ENCODE assay signal across 1 cellular context in the genomic region with DNA sequence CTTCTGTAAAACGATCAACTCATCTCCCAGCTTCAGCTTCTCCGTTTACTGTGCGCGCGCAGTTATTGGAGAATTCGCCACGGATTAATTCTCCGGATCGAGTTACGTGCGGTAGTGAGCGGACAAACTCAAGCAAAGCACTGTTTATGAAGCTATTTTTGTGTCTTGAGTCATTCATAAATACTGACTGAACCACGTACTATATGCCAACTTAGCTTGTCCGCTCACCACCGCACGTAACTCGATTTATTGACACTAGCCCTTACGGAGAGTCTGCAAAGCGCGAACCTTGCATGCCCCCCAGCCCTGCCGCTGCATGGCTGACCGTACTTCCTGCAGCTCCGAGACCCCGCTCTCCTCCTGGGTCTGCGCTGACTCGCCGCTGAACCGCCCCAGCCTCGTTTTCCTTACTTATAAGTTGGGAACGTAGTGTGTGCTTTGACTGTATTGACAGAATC.
TF ChIP-seq lines count a peak whose summit lies in the region.

No MANE protein-coding gene starts in this region.

TF ChIP-seq in GM23338, 12 proteins besides CTCF, POLR2A, EP300 and RAD21 (continued from another document):
- TF ChIP-seq, protein P1, sequence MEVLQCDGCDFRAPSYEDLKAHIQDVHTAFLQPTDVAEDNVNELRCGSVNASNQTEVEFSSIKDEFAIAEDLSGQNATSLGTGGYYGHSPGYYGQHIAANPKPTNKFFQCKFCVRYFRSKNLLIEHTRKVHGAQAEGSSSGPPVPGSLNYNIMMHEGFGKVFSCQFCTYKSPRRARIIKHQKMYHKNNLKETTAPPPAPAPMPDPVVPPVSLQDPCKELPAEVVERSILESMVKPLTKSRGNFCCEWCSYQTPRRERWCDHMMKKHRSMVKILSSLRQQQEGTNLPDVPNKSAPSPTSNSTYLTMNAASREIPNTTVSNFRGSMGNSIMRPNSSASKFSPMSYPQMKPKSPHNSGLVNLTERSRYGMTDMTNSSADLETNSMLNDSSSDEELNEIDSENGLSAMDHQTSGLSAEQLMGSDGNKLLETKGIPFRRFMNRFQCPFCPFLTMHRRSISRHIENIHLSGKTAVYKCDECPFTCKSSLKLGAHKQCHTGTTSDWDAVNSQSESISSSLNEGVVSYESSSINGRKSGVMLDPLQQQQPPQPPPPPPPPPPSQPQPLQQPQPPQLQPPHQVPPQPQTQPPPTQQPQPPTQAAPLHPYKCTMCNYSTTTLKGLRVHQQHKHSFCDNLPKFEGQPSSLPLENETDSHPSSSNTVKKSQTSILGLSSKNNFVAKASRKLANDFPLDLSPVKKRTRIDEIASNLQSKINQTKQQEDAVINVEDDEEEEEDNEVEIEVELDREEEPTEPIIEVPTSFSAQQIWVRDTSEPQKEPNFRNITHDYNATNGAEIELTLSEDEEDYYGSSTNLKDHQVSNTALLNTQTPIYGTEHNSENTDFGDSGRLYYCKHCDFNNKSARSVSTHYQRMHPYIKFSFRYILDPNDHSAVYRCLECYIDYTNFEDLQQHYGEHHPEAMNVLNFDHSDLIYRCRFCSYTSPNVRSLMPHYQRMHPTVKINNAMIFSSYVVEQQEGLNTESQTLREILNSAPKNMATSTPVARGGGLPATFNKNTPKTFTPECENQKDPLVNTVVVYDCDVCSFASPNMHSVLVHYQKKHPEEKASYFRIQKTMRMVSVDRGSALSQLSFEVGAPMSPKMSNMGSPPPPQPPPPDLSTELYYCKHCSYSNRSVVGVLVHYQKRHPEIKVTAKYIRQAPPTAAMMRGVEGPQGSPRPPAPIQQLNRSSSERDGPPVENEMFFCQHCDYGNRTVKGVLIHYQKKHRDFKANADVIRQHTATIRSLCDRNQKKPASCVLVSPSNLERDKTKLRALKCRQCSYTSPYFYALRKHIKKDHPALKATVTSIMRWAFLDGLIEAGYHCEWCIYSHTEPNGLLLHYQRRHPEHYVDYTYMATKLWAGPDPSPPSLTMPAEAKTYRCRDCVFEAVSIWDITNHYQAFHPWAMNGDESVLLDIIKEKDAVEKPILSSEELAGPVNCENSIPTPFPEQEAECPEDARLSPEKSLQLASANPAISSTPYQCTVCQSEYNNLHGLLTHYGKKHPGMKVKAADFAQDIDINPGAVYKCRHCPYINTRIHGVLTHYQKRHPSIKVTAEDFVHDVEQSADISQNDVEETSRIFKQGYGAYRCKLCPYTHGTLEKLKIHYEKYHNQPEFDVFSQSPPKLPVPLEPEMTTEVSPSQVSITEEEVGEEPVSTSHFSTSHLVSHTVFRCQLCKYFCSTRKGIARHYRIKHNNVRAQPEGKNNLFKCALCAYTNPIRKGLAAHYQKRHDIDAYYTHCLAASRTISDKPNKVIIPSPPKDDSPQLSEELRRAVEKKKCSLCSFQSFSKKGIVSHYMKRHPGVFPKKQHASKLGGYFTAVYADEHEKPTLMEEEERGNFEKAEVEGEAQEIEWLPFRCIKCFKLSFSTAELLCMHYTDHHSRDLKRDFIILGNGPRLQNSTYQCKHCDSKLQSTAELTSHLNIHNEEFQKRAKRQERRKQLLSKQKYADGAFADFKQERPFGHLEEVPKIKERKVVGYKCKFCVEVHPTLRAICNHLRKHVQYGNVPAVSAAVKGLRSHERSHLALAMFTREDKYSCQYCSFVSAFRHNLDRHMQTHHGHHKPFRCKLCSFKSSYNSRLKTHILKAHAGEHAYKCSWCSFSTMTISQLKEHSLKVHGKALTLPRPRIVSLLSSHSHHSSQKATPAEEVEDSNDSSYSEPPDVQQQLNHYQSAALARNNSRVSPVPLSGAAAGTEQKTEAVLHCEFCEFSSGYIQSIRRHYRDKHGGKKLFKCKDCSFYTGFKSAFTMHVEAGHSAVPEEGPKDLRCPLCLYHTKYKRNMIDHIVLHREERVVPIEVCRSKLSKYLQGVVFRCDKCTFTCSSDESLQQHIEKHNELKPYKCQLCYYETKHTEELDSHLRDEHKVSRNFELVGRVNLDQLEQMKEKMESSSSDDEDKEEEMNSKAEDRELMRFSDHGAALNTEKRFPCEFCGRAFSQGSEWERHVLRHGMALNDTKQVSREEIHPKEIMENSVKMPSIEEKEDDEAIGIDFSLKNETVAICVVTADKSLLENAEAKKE (CRISPR knock-in tag; IDR thresholded peaks at IDR 0.05), result no peak
- TF ChIP-seq EZH2 (IDR thresholded peaks at IDR 0.05; ENCODE audit: low read depth, unreplicated experiment) (no peak), ZNF331 (CRISPR knock-in tag; IDR thresholded peaks at IDR 0.05; ENCODE audit: low read depth) (no peak), ZNF114 (CRISPR knock-in tag; IDR thresholded peaks at IDR 0.05) (no peak), POLR2AphosphoS5 (IDR thresholded peaks at IDR 0.05; ENCODE audit: low read depth) (no peak)
- TF ChIP-seq, protein P2, sequence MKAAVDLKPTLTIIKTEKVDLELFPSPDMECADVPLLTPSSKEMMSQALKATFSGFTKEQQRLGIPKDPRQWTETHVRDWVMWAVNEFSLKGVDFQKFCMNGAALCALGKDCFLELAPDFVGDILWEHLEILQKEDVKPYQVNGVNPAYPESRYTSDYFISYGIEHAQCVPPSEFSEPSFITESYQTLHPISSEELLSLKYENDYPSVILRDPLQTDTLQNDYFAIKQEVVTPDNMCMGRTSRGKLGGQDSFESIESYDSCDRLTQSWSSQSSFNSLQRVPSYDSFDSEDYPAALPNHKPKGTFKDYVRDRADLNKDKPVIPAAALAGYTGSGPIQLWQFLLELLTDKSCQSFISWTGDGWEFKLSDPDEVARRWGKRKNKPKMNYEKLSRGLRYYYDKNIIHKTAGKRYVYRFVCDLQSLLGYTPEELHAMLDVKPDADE (IDR thresholded peaks at IDR 0.05), result no peak
